Comparison of ENCODE assay signal across 18 cellular contexts in genomic region chr2:196284901-196285589, GRCh38.
DNase-seq lines count a peak whose midpoint lies in the region; ATAC-seq and TF ChIP-seq lines count a peak whose summit lies in the region.
"Had no signal": no experiment of that assay in that cellular context is flagged by ENCODE, and none has a peak within 500 bp of the region (broad histone marks: within the 10 kb centered on the region; RNA-seq: fewer than 3 reads in every experiment).

No MANE protein-coding gene starts in this region.

- peaks cover 2% of the 10 kb centered on the region for H3K36me3 Mint-ChIP-seq in IgD-negative memory B cell
- peaks cover 0 to 19% (median 0%) of the 10 kb centered on the region in 5 donors for H3K36me3 Mint-ChIP-seq in naive thymus-derived CD4-positive, alpha-beta T cell

- in situ Hi-C loops in KBM-7 (cut with MboI; ENCODE audit: low pct_unique_long_range_greater_than_20kb, low sequenced_read_pairs), result no loop called here

- peak overlapping the region; percentile 35 to 63 for H3K27ac ChIP-seq in ascending aorta
- H3K27ac ChIP-seq in naive thymus-derived CD4-positive, alpha-beta T cell (ENCODE audit: low read depth, low read length), result no peak overlapping the region

- H3K27ac Mint-ChIP-seq in IgD-negative memory B cell, result peak overlapping the region in 2 of 3 donors; percentile 5 to 32
- H3K27ac Mint-ChIP-seq in naive thymus-derived CD4-positive, alpha-beta T cell, result peak overlapping the region in 1 of 9 donors; percentile 64
- H3K27ac Mint-ChIP-seq: activated CD4-positive, alpha-beta T cell treated with anti-CD3 and anti-CD28 coated beads, Interleukin-2, amount 10 ng/mL, durations not matched to agents 24 days and 14 days; stimulated activated naive CD8-positive, alpha-beta T cell treated with anti-CD3 and anti-CD28 coated beads, Interleukin-15, Interleukin-2, amounts not matched to agents 100 ng/mL and 50 ng/mL, for 24 hours had no signal

- DNase-seq in AG10803 (ENCODE audit: low read depth) (peak; percentile 56), ascending aorta (ENCODE audit: low spot score in 2 of 2) (no peak), foreskin melanocyte (peak; percentile 40), GDM1 (lab: John Stamatoyannopoulos, UW) (no peak), NCI-H1105 treated with DMSO at 0.1 percent for 48 hours (lab: John Stamatoyannopoulos, UW) (no peak), KBM-7 (no peak)
- no peak for DNase-seq in naive thymus-derived CD4-positive, alpha-beta T cell
- DNase-seq: activated CD4-positive, alpha-beta T cell treated with anti-CD3 and anti-CD28 coated beads, Interleukin-2, amount 10 ng/mL, durations not matched to agents 24 days and 14 days; activated T-cell treated with anti-CD3 and anti-CD28 coated beads, Interleukin-2, amount 50 U/mL, for 4 hours; cerebellar nuclear complex; hypothalamus; left colon; NCI-H1417 treated with DMSO at 0.1 percent for 48 hours; SIG-M5 had no signal

- peaks cover 0 to 8% of the 10 kb centered on the region in 2 donors for H3K4me1 ChIP-seq in ascending aorta
- peaks cover 0 to 16% of the 10 kb centered on the region in 2 donors for H3K4me1 ChIP-seq in naive thymus-derived CD4-positive, alpha-beta T cell (ENCODE audit: control insufficient read depth in 2 of 2, insufficient read depth in 2 of 2, low read length in 2 of 2)
- H3K4me1 ChIP-seq: HAP-1, prostate gland had no signal

- no peak for ATAC-seq in naive thymus-derived CD4-positive, alpha-beta T cell
- ATAC-seq: activated T-cell treated with anti-CD3 and anti-CD28 coated beads, Interleukin-2, amount 50 U/mL, for 4 hours had no signal

- H3K36me3 ChIP-seq in ascending aorta, result no peaks in the 10 kb centered on the region
- no peaks in the 10 kb centered on the region for H3K36me3 ChIP-seq in naive thymus-derived CD4-positive, alpha-beta T cell (ENCODE audit: control insufficient read depth in 2 of 3, insufficient read depth in 3 of 3, low read length in 3 of 3)
- H3K36me3 ChIP-seq: HAP-1, prostate gland had no signal

- H3K4me3 Mint-ChIP-seq in IgD-negative memory B cell, result peak overlapping the region in 2 of 4 donors; percentile 0 to 20
- H3K4me3 Mint-ChIP-seq in naive thymus-derived CD4-positive, alpha-beta T cell, result peak overlapping the region in 3 of 10 donors; percentile 27 to 54 (median 31)
- H3K4me3 Mint-ChIP-seq: activated CD4-positive, alpha-beta T cell treated with anti-CD3 and anti-CD28 coated beads, Interleukin-2, amount 10 ng/mL, durations not matched to agents 24 days and 14 days; activated T-cell treated with anti-CD3 and anti-CD28 coated beads, Interleukin-2, amount 50 U/mL, for 4 hours; stimulated activated naive CD8-positive, alpha-beta T cell treated with anti-CD3 and anti-CD28 coated beads, Interleukin-15, Interleukin-2, amounts not matched to agents 100 ng/mL and 50 ng/mL, for 24 hours had no signal

- intact Hi-C loops in ascending aorta (cut with DNase I), result loop anchor here (5.0 kb wide), 1 partner anchor 113 kb away; the partner anchor contains the start of gene STK17B
- intact Hi-C loops in naive thymus-derived CD4-positive, alpha-beta T cell (cut with micrococcal nuclease), result no loop called here

- no peaks in the 10 kb centered on the region for H3K9me3 Mint-ChIP-seq in IgD-negative memory B cell
- H3K9me3 Mint-ChIP-seq in naive thymus-derived CD4-positive, alpha-beta T cell, result peaks cover 0 to 3% (median 0%) of the 10 kb centered on the region in 11 donors
- H3K9me3 Mint-ChIP-seq: activated T-cell treated with anti-CD3 and anti-CD28 coated beads, Interleukin-2, amount 50 U/mL, for 4 hours had no signal

- H3K4me1 Mint-ChIP-seq in IgD-negative memory B cell, result peaks cover 25 to 37% (median 27%) of the 10 kb centered on the region in 3 donors
- H3K4me1 Mint-ChIP-seq in naive thymus-derived CD4-positive, alpha-beta T cell, result peaks cover 19 to 57% (median 39%) of the 10 kb centered on the region in 7 donors

- H3K9me3 ChIP-seq in ascending aorta, result no peaks in the 10 kb centered on the region
- no peaks in the 10 kb centered on the region for H3K9me3 ChIP-seq in naive thymus-derived CD4-positive, alpha-beta T cell (ENCODE audit: control insufficient read depth in 2 of 3, low read length in 3 of 3)
- H3K9me3 ChIP-seq: HAP-1, prostate gland had no signal

- CTCF ChIA-PET in naive thymus-derived CD4-positive, alpha-beta T cell (lab: Charles Lee), result interaction anchor here (0.9 kb wide), 1 partner anchor 206 kb away, joined by 3 read pairs; no protein-coding TSS in a partner anchor

- H3K27me3 ChIP-seq in ascending aorta, result no peaks in the 10 kb centered on the region
- H3K27me3 ChIP-seq in naive thymus-derived CD4-positive, alpha-beta T cell (ENCODE audit: control insufficient read depth in 2 of 2, insufficient read depth in 2 of 2, low read length in 2 of 2), result no peaks in the 10 kb centered on the region

- POLR2A ChIA-PET in naive thymus-derived CD4-positive, alpha-beta T cell (lab: Charles Lee), result interaction anchor here (0.6 to 1.6 kb wide), 2 partner anchors 9 to 118 kb away, joined by 3 to 4 read pairs; no protein-coding TSS in a partner anchor

- H3K4me3 ChIP-seq in AG10803 (ENCODE audit: low read length) (no peak overlapping the region), ascending aorta (peak overlapping the region; percentile 22 to 39)
- H3K4me3 ChIP-seq in naive thymus-derived CD4-positive, alpha-beta T cell (ENCODE audit: low read length), result no peak overlapping the region
- H3K4me3 ChIP-seq: HAP-1, prostate gland had no signal

- no peaks in the 10 kb centered on the region for H3K27me3 Mint-ChIP-seq in IgD-negative memory B cell
- no peaks in the 10 kb centered on the region for H3K27me3 Mint-ChIP-seq in naive thymus-derived CD4-positive, alpha-beta T cell
- H3K27me3 Mint-ChIP-seq: activated CD4-positive, alpha-beta T cell treated with anti-CD3 and anti-CD28 coated beads, Interleukin-2, amount 10 ng/mL, durations not matched to agents 24 days and 14 days; stimulated activated naive CD8-positive, alpha-beta T cell treated with anti-CD3 and anti-CD28 coated beads, Interleukin-15, Interleukin-2, amounts not matched to agents 100 ng/mL and 50 ng/mL, for 24 hours had no signal

- TF ChIP-seq CTCF in AG10803 (conservative IDR thresholded peaks at IDR 0.05; ENCODE audit: low read length) (no peak), ascending aorta (IDR thresholded peaks at IDR 0.05) (no peak)

Comparison
In these comparisons a context has a peak if more than half of its experiments do, and no peak if none do; other contexts are left out.
1. DNase-seq: peak in AG10803 (single experiment) and foreskin melanocyte (single experiment); none in ascending aorta (0 of 2), naive thymus-derived CD4-positive, alpha-beta T cell (0 of 9), GDM1 (single experiment), NCI-H1105 treated with DMSO at 0.1 percent for 48 hours (single experiment) and KBM-7 (single experiment).
2. H3K4me3 ChIP-seq: peak in ascending aorta (2 of 2); none in AG10803 (single experiment) and naive thymus-derived CD4-positive, alpha-beta T cell (single experiment).